In genomic region chr11:73760680-73761402, GRCh38 we compare ENCODE assay signal across 1 cellular context.
TF ChIP-seq lines count a peak whose summit lies in the region.

TSS of gene RAB6A (minus strand) at chr11:73761074. CDS start at chr11:73760635, 439 bp downstream.

TF ChIP-seq in HepG2, 621 proteins besides CTCF, POLR2A, EP300 and RAD21 (continued from another document and continues in another):
- TF ChIP-seq ZNF234 (CRISPR knock-in tag; conservative IDR thresholded peaks at IDR 0.05) = 0 out of 2 replicates have a peak, but pooled peaks have one; percentile 7
- TF ChIP-seq ZBTB46 (CRISPR knock-in tag; IDR thresholded peaks at IDR 0.05; ENCODE audit: borderline replicate concordance) = no peak
- peak; percentile 54 for TF ChIP-seq SKI (IDR thresholded peaks at IDR 0.05; ENCODE audit: partially characterized antibody)
- peak; percentile 63; the same call in 1 of the 2 replicates for TF ChIP-seq SIX1 (CRISPR knock-in tag; IDR thresholded peaks at IDR 0.05; ENCODE audit: borderline replicate concordance)
- no peak for TF ChIP-seq MXD3 (CRISPR knock-in tag; IDR thresholded peaks at IDR 0.05)
- TF ChIP-seq POLR2G (IDR thresholded peaks at IDR 0.05; ENCODE audit: low read depth, low read length) = peak; percentile 94
- TF ChIP-seq ZNF850 (CRISPR knock-in tag; conservative IDR thresholded peaks at IDR 0.05) = no peak
- TF ChIP-seq GATAD1 (CRISPR knock-in tag; IDR thresholded peaks at IDR 0.05) = peak; percentile 64
- TF ChIP-seq PAWR (CRISPR knock-in tag; IDR thresholded peaks at IDR 0.05; ENCODE audit: borderline replicate concordance) = no peak
- peak; percentile 75; the same call in 1 of the 2 replicates for TF ChIP-seq ZNF34 (CRISPR knock-in tag; IDR thresholded peaks at IDR 0.05; ENCODE audit: borderline replicate concordance)
- TF ChIP-seq ZMAT5 (CRISPR knock-in tag; IDR thresholded peaks at IDR 0.05; ENCODE audit: borderline replicate concordance, low read depth) = no peak
- no peak; the same call in 1 of the 2 replicates for TF ChIP-seq RARA (CRISPR knock-in tag; IDR thresholded peaks at IDR 0.05)
- TF ChIP-seq CHD2 (IDR thresholded peaks at IDR 0.05; ENCODE audit: low read depth, low read length) = no peak
- peak; percentile 79 for TF ChIP-seq ZNF441 (CRISPR knock-in tag; IDR thresholded peaks at IDR 0.05; ENCODE audit: borderline replicate concordance)
- no peak for TF ChIP-seq ZNF646 (CRISPR knock-in tag; IDR thresholded peaks at IDR 0.05)
- TF ChIP-seq PAXIP1 (CRISPR knock-in tag; conservative IDR thresholded peaks at IDR 0.05) = no peak
- no peak for TF ChIP-seq ZNF724P (CRISPR knock-in tag; IDR thresholded peaks at IDR 0.05; ENCODE audit: borderline replicate concordance)
- no peak for TF ChIP-seq KLF11 (CRISPR knock-in tag; IDR thresholded peaks at IDR 0.05)
- no peak for TF ChIP-seq RNF2 (conservative IDR thresholded peaks at IDR 0.05; ENCODE audit: low read depth)
- TF ChIP-seq ZNF556 (CRISPR knock-in tag; IDR thresholded peaks at IDR 0.05; ENCODE audit: borderline replicate concordance) = no peak
- TF ChIP-seq CCDC6 (CRISPR knock-in tag; IDR thresholded peaks at IDR 0.05) = peak; percentile 27; the same call in 1 of the 2 replicates
- TF ChIP-seq RFX5 (IDR thresholded peaks at IDR 0.05; ENCODE audit: low read depth, low read length) = peak; percentile 68
- 0 out of 2 replicates have a peak, but pooled peaks have one; percentile 76 for TF ChIP-seq ZNF816 (CRISPR knock-in tag; IDR thresholded peaks at IDR 0.05; ENCODE audit: borderline replicate concordance)
- no peak; the same call in 1 of the 2 replicates for TF ChIP-seq NCOR1 (IDR thresholded peaks at IDR 0.05; ENCODE audit: borderline replicate concordance, low read length)
- TF ChIP-seq E2F2 (CRISPR knock-in tag; IDR thresholded peaks at IDR 0.05; ENCODE audit: borderline replicate concordance) = no peak
- 0 out of 2 replicates have a peak, but pooled peaks have one; percentile 12 for TF ChIP-seq ZBTB3 (CRISPR knock-in tag; IDR thresholded peaks at IDR 0.05; ENCODE audit: borderline replicate concordance, low read depth)
- TF ChIP-seq HNF1A (IDR thresholded peaks at IDR 0.05; ENCODE audit: low read depth) = no peak
- TF ChIP-seq HNF1A (CRISPR knock-in tag; IDR thresholded peaks at IDR 0.05; ENCODE audit: borderline replicate concordance) = peak; percentile 29; the same call in 1 of the 2 replicates
- TF ChIP-seq ZFP82 (CRISPR knock-in tag; IDR thresholded peaks at IDR 0.05; ENCODE audit: borderline replicate concordance) = peak; percentile 46; the same call in 1 of the 2 replicates
- TF ChIP-seq ZNF878 (CRISPR knock-in tag; IDR thresholded peaks at IDR 0.05) = no peak
- TF ChIP-seq MAX (IDR thresholded peaks at IDR 0.05) = peak; percentile 50; the same call in 1 of the 2 replicates
- TF ChIP-seq ZNF335 (CRISPR knock-in tag; IDR thresholded peaks at IDR 0.05) = no peak
- TF ChIP-seq POGK (CRISPR knock-in tag; conservative IDR thresholded peaks at IDR 0.05) = no peak; the same call in 1 of the 2 replicates
- TF ChIP-seq ZNF503 (CRISPR knock-in tag; IDR thresholded peaks at IDR 0.05) = no peak
- no peak for TF ChIP-seq ZKSCAN8 (CRISPR knock-in tag; IDR thresholded peaks at IDR 0.05; ENCODE audit: borderline replicate concordance)
